In genomic region chr16:29645699-29646187, GRCh38 we compare ENCODE assay signal across 10 cellular contexts. TPM values are rescaled to one million over a fixed set of nuclear protein-coding genes. Genes with fewer than 3 reads are reported as not detected.
A peak's percentile ranks its signal among the peaks of the same experiment; 100 is the strongest.
DNase-seq lines count a peak whose midpoint lies in the region; ATAC-seq and TF ChIP-seq lines count a peak whose summit lies in the region.
"Had no signal": no experiment of that assay in that cellular context is flagged by ENCODE, and none has a peak within 500 bp of the region (broad histone marks: within the 10 kb centered on the region; RNA-seq: fewer than 3 reads in every experiment).

No MANE protein-coding gene starts in this region.

- no peaks in the 10 kb centered on the region for H3K36me3 ChIP-seq in KMS-11 (ENCODE audit: insufficient read depth)
- H3K36me3 ChIP-seq in spleen = no peaks in the 10 kb centered on the region

- H3K4me3 Mint-ChIP-seq in activated CD4-positive, alpha-beta T cell treated with anti-CD3 and anti-CD28 coated beads, Interleukin-2, amount 10 ng/mL, durations not matched to agents 7 days and 5 days = no peak overlapping the region
- H3K4me3 Mint-ChIP-seq: CD4-positive, alpha-beta memory T cell had no signal

- no peaks in the 10 kb centered on the region for H3K36me3 Mint-ChIP-seq in activated CD4-positive, alpha-beta T cell treated with anti-CD3 and anti-CD28 coated beads, Interleukin-2, amount 10 ng/mL, durations not matched to agents 7 days and 5 days (ENCODE audit: low read depth)
- H3K36me3 Mint-ChIP-seq: CD4-positive, alpha-beta memory T cell had no signal

- POLR2A ChIA-PET in activated CD4-positive, alpha-beta T cell treated with anti-CD3 and anti-CD28 coated beads, Interleukin-2, amount 10 ng/mL, durations not matched to agents 7 days and 5 days (lab: Charles Lee) = no interaction called here

- no peaks in the 10 kb centered on the region for H3K27me3 ChIP-seq in KMS-11 (ENCODE audit: insufficient read depth, low read depth)
- no peaks in the 10 kb centered on the region for H3K27me3 ChIP-seq in spleen (replicated peaks in 1 of 7)

- TF ChIP-seq CTCF in KMS-11 (conservative IDR thresholded peaks at IDR 0.05; ENCODE audit: low read depth, low read length) (no peak), astrocyte of the spinal cord (IDR thresholded peaks at IDR 0.05; ENCODE audit: low read depth, low read length) (no peak), spleen (IDR thresholded peaks at IDR 0.05 in 8 of 11, conservative IDR thresholded peaks at IDR 0.05 in 3 of 11) (no peak)

- CTCF ChIA-PET in activated CD4-positive, alpha-beta T cell treated with anti-CD3 and anti-CD28 coated beads, Interleukin-2, amount 10 ng/mL, durations not matched to agents 7 days and 5 days (lab: Charles Lee) = interaction anchor here (0.7 to 0.8 kb wide), 2 partner anchors 28 to 46 kb away, joined by 3 to 4 read pairs; no protein-coding TSS in a partner anchor

- no peak for DNase-seq in activated CD4-positive, alpha-beta T cell treated with anti-CD3 and anti-CD28 coated beads, Interleukin-2, amount 10 ng/mL, durations not matched to agents 7 days and 5 days
- no peak for DNase-seq in activated CD4-positive, alpha-beta T cell treated with anti-CD3 and anti-CD28 coated beads for 4 hours
- DNase-seq in astrocyte of the spinal cord (ENCODE audit: low read depth, low spot score) (peak; percentile 2), spleen (no peak), NCI-H187 treated with DMSO at 0.1 percent for 48 hours (lab: John Stamatoyannopoulos, UW) (no peak)
- DNase-seq: CD4-positive, alpha-beta memory T cell had no signal

- ATAC-seq in GM18502 (IDR thresholded peaks at IDR 0.05; ENCODE audit: poor library complexity, unreplicated experiment) (no peak), GM21717 (IDR thresholded peaks at IDR 0.05; ENCODE audit: unreplicated experiment) (no peak)

- no peaks in the 10 kb centered on the region for H3K79me2 ChIP-seq in KMS-11 (ENCODE audit: insufficient read depth, low read depth)

- H3K4me3 ChIP-seq in KMS-11 (IDR thresholded peaks at IDR 0.05; ENCODE audit: insufficient read depth, low read depth, low read length) (no peak overlapping the region), astrocyte of the spinal cord (ENCODE audit: low read depth, low read length) (no peak overlapping the region), spleen (no peak overlapping the region)

- in situ Hi-C loops in astrocyte of the spinal cord (cut with HindIII; ENCODE audit: low sequenced_read_pairs) = no loop called here

- peak overlapping the region; percentile 65 for H3K27ac Mint-ChIP-seq in activated CD4-positive, alpha-beta T cell treated with anti-CD3 and anti-CD28 coated beads, Interleukin-2, amount 10 ng/mL, durations not matched to agents 7 days and 5 days

- no peak overlapping the region for H3K9ac ChIP-seq in KMS-11

- intact Hi-C loops in spleen (cut with DNase I; ENCODE audit: low total_unique reads) = no loop called here

- 55 to 68% (median 59%) methylated on average over 4 of the region's 4 CpGs for WGBS in spleen, 5 donors

- peaks cover 48% of the 10 kb centered on the region for H3K4me1 Mint-ChIP-seq in activated CD4-positive, alpha-beta T cell treated with anti-CD3 and anti-CD28 coated beads, Interleukin-2, amount 10 ng/mL, durations not matched to agents 7 days and 5 days

- no peaks in the 10 kb centered on the region for H4K20me1 ChIP-seq in KMS-11 (ENCODE audit: insufficient read depth)

- no peak overlapping the region for H3K27ac ChIP-seq in KMS-11
- H3K27ac ChIP-seq in spleen = peak overlapping the region in 5 of 8 donors; percentile 59 to 70 (median 66)

- H3K27me3 Mint-ChIP-seq in activated CD4-positive, alpha-beta T cell treated with anti-CD3 and anti-CD28 coated beads, Interleukin-2, amount 10 ng/mL, durations not matched to agents 7 days and 5 days = no peaks in the 10 kb centered on the region
- H3K27me3 Mint-ChIP-seq: CD4-positive, alpha-beta memory T cell had no signal

- no peak overlapping the region for H3K4me2 ChIP-seq in KMS-11

- H3K4me1 ChIP-seq in KMS-11 (ENCODE audit: low read depth, poor library complexity, severe bottlenecking) (no peaks in the 10 kb centered on the region), spleen (peaks cover 0 to 61% (median 30%) of the 10 kb centered on the region in 6 donors)

- H2AFZ ChIP-seq in KMS-11 (ENCODE audit: low read depth) = peak overlapping the region; percentile 66

- TF ChIP-seq POLR2A in spleen (IDR thresholded peaks at IDR 0.05) = no peak

- H3K9me3 ChIP-seq in spleen = no peaks in the 10 kb centered on the region

- H3K9me3 Mint-ChIP-seq in activated CD4-positive, alpha-beta T cell treated with anti-CD3 and anti-CD28 coated beads, Interleukin-2, amount 10 ng/mL, durations not matched to agents 7 days and 5 days = no peaks in the 10 kb centered on the region
- H3K9me3 Mint-ChIP-seq: CD4-positive, alpha-beta memory T cell had no signal

RNA-seq across cellular contexts. Expression of gene SPN, which starts 17.3 kb away (rescaled TPM):
- total RNA-seq in activated CD4-positive, alpha-beta T cell treated with anti-CD3 and anti-CD28 coated beads, Interleukin-2, amount 10 ng/mL, durations not matched to agents 7 days and 5 days = 100 to 1,000 TPM; 351 to 357 TPM
- 10 to 100 TPM; 21.6 to 46.4 (median 28.7) TPM for total RNA-seq in spleen
- polyA plus RNA-seq in spleen = 1 to 10 TPM; 3.9 to 9.1 (median 7.3) TPM
- total RNA-seq: fibroblast of lung had no signal

RNA-seq across cellular contexts. Expression of gene QPRT, which starts 33.2 kb away (rescaled TPM):
- 1 to 10 TPM; 3.9 to 4.8 TPM for total RNA-seq in activated CD4-positive, alpha-beta T cell treated with anti-CD3 and anti-CD28 coated beads, Interleukin-2, amount 10 ng/mL, durations not matched to agents 7 days and 5 days
- 10 to 100 TPM in 6 of 7 donors, 1 to 10 TPM in 1; 8.8 to 37.2 (median 21.7) TPM for total RNA-seq in spleen
- 1 to 10 TPM; 3.3 to 8.0 (median 7.5) TPM for polyA plus RNA-seq in spleen

Comparison
In these comparisons a context has a peak if more than half of its experiments do, and no peak if none do; other contexts are left out.
1. RNA of gene SPN, which starts 17.3 kb away (total RNA-seq): 351 to 357 TPM in activated CD4-positive, alpha-beta T cell treated with anti-CD3 and anti-CD28 coated beads, Interleukin-2, amount 10 ng/mL, durations not matched to agents 7 days and 5 days; 21.6 to 46.4 TPM in spleen; every median in the first group is over 4 times any median in the second.